Comparison of ENCODE assay signal across 1 cellular context in the genomic region with DNA sequence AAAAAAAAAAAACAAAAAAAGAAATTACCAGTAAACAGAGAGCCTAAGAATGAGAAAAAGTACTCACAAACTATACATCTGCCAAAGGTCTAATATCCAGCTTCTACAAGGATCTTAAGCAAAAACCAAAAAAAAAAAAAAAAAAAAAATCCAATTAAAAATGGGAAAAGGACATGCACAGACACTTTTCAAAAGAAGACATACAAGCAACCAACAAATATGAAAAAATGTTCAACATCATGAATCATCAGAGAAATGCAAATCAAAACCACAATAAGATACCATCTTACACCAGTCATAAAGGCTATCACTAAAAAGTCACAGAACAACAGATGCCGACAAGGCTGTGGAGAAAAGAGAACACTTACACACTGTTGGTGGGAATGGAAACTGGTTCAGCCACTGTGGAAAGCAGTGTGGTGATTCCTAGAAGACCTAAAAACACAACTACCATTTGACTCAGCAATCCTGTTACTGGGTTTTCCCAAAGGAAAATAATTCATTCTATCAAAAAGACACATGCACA.
TF ChIP-seq lines count a peak whose summit lies in the region.

No MANE protein-coding gene starts in this region.

TF ChIP-seq in K562, 482 proteins besides CTCF, POLR2A, EP300 and RAD21 (continued from another document):
- TF ChIP-seq, protein P1, sequence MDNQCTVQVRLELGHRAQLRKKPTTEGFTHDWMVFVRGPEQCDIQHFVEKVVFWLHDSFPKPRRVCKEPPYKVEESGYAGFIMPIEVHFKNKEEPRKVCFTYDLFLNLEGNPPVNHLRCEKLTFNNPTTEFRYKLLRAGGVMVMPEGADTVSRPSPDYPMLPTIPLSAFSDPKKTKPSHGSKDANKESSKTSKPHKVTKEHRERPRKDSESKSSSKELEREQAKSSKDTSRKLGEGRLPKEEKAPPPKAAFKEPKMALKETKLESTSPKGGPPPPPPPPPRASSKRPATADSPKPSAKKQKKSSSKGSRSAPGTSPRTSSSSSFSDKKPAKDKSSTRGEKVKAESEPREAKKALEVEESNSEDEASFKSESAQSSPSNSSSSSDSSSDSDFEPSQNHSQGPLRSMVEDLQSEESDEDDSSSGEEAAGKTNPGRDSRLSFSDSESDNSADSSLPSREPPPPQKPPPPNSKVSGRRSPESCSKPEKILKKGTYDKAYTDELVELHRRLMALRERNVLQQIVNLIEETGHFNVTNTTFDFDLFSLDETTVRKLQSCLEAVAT (IDR thresholded peaks at IDR 0.05) = no peak
- TF ChIP-seq, protein P2, sequence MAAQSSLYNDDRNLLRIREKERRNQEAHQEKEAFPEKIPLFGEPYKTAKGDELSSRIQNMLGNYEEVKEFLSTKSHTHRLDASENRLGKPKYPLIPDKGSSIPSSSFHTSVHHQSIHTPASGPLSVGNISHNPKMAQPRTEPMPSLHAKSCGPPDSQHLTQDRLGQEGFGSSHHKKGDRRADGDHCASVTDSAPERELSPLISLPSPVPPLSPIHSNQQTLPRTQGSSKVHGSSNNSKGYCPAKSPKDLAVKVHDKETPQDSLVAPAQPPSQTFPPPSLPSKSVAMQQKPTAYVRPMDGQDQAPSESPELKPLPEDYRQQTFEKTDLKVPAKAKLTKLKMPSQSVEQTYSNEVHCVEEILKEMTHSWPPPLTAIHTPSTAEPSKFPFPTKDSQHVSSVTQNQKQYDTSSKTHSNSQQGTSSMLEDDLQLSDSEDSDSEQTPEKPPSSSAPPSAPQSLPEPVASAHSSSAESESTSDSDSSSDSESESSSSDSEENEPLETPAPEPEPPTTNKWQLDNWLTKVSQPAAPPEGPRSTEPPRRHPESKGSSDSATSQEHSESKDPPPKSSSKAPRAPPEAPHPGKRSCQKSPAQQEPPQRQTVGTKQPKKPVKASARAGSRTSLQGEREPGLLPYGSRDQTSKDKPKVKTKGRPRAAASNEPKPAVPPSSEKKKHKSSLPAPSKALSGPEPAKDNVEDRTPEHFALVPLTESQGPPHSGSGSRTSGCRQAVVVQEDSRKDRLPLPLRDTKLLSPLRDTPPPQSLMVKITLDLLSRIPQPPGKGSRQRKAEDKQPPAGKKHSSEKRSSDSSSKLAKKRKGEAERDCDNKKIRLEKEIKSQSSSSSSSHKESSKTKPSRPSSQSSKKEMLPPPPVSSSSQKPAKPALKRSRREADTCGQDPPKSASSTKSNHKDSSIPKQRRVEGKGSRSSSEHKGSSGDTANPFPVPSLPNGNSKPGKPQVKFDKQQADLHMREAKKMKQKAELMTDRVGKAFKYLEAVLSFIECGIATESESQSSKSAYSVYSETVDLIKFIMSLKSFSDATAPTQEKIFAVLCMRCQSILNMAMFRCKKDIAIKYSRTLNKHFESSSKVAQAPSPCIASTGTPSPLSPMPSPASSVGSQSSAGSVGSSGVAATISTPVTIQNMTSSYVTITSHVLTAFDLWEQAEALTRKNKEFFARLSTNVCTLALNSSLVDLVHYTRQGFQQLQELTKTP (IDR thresholded peaks at IDR 0.05; ENCODE audit: low read depth in 1 of 2, partially characterized antibody in 2 of 2) = peak in 1 of 2 experiments; percentile 99
- peak; percentile 18; the same call in 1 of the 2 replicates for TF ChIP-seq TRIM28 (IDR thresholded peaks at IDR 0.05)
